ENCODE assay signal across 1 cellular context in the genomic region with DNA sequence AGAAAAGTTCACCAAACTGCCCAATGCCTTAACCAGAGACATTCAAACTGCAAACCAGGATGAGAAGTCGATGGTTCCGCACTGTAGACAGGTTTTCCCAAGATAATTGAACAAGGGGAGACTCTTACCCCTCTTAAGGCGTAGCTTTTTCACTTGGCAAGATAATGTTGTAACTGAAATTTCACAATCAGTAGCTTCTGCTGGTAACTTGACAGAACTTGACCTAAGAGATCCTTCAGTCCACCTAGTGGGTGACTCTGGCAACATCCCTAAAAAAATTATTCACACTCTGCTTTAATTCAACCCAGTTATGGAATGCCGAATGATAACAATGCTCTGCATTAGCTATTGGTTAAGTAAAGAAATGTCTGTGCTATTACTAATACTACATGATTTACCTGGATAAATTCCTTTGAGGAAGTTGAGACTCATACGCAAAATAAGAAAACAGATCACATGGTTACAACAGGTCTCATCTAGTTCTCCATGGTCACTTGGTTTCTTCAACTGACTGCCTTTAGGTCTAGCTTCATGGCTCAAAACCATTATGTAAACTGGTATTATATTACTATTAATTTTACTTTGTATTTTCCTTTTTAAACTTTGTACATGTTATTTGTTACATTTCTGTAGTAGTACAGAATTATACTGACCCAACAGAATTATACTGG.
TF ChIP-seq lines count a peak whose summit lies in the region.

No MANE protein-coding gene starts in this region.

TF ChIP-seq in K562, 482 proteins besides CTCF, POLR2A, EP300 and RAD21 (continued from another document and continues in another):
- TF ChIP-seq, protein P1, sequence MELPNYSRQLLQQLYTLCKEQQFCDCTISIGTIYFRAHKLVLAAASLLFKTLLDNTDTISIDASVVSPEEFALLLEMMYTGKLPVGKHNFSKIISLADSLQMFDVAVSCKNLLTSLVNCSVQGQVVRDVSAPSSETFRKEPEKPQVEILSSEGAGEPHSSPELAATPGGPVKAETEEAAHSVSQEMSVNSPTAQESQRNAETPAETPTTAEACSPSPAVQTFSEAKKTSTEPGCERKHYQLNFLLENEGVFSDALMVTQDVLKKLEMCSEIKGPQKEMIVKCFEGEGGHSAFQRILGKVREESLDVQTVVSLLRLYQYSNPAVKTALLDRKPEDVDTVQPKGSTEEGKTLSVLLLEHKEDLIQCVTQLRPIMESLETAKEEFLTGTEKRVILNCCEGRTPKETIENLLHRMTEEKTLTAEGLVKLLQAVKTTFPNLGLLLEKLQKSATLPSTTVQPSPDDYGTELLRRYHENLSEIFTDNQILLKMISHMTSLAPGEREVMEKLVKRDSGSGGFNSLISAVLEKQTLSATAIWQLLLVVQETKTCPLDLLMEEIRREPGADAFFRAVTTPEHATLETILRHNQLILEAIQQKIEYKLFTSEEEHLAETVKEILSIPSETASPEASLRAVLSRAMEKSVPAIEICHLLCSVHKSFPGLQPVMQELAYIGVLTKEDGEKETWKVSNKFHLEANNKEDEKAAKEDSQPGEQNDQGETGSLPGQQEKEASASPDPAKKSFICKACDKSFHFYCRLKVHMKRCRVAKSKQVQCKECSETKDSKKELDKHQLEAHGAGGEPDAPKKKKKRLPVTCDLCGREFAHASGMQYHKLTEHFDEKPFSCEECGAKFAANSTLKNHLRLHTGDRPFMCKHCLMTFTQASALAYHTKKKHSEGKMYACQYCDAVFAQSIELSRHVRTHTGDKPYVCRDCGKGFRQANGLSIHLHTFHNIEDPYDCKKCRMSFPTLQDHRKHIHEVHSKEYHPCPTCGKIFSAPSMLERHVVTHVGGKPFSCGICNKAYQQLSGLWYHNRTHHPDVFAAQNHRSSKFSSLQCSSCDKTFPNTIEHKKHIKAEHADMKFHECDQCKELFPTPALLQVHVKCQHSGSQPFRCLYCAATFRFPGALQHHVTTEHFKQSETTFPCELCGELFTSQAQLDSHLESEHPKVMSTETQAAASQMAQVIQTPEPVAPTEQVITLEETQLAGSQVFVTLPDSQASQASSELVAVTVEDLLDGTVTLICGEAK (IDR thresholded peaks at IDR 0.05) = no peak
- TF ChIP-seq, protein P1 (CRISPR knock-in tag; IDR thresholded peaks at IDR 0.05) = no peak
- TF ChIP-seq MAFK (IDR thresholded peaks at IDR 0.05; ENCODE audit: low read length) = no peak
- TF ChIP-seq ZFX (CRISPR knock-in tag; IDR thresholded peaks at IDR 0.05) = no peak
- TF ChIP-seq, protein P2, sequence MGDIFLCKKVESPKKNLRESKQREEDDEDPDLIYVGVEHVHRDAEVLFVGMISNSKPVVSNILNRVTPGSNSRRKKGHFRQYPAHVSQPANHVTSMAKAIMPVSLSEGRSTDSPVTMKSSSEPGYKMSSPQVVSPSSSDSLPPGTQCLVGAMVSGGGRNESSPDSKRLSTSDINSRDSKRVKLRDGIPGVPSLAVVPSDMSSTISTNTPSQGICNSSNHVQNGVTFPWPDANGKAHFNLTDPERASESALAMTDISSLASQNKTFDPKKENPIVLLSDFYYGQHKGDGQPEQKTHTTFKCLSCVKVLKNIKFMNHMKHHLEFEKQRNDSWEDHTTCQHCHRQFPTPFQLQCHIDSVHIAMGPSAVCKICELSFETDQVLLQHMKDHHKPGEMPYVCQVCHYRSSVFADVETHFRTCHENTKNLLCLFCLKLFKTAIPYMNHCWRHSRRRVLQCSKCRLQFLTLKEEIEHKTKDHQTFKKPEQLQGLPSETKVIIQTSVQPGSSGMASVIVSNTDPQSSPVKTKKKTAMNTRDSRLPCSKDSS (IDR thresholded peaks at IDR 0.05; ENCODE audit: low read depth, partially characterized antibody) = no peak
- TF ChIP-seq, protein P3, sequence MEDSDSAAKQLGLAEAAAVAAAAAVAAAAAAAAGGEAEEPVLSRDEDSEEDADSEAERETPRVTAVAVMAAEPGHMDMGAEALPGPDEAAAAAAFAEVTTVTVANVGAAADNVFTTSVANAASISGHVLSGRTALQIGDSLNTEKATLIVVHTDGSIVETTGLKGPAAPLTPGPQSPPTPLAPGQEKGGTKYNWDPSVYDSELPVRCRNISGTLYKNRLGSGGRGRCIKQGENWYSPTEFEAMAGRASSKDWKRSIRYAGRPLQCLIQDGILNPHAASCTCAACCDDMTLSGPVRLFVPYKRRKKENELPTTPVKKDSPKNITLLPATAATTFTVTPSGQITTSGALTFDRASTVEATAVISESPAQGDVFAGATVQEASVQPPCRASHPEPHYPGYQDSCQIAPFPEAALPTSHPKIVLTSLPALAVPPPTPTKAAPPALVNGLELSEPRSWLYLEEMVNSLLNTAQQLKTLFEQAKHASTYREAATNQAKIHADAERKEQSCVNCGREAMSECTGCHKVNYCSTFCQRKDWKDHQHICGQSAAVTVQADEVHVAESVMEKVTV (CRISPR knock-in tag; IDR thresholded peaks at IDR 0.05) = peak; percentile 37; the same call in 1 of the 2 replicates
- no peak for TF ChIP-seq ZNF780A (CRISPR knock-in tag; IDR thresholded peaks at IDR 0.05)
- no peak for TF ChIP-seq SRSF3 (IDR thresholded peaks at IDR 0.05; ENCODE audit: insufficient read depth, low read length)
- TF ChIP-seq, protein P4, sequence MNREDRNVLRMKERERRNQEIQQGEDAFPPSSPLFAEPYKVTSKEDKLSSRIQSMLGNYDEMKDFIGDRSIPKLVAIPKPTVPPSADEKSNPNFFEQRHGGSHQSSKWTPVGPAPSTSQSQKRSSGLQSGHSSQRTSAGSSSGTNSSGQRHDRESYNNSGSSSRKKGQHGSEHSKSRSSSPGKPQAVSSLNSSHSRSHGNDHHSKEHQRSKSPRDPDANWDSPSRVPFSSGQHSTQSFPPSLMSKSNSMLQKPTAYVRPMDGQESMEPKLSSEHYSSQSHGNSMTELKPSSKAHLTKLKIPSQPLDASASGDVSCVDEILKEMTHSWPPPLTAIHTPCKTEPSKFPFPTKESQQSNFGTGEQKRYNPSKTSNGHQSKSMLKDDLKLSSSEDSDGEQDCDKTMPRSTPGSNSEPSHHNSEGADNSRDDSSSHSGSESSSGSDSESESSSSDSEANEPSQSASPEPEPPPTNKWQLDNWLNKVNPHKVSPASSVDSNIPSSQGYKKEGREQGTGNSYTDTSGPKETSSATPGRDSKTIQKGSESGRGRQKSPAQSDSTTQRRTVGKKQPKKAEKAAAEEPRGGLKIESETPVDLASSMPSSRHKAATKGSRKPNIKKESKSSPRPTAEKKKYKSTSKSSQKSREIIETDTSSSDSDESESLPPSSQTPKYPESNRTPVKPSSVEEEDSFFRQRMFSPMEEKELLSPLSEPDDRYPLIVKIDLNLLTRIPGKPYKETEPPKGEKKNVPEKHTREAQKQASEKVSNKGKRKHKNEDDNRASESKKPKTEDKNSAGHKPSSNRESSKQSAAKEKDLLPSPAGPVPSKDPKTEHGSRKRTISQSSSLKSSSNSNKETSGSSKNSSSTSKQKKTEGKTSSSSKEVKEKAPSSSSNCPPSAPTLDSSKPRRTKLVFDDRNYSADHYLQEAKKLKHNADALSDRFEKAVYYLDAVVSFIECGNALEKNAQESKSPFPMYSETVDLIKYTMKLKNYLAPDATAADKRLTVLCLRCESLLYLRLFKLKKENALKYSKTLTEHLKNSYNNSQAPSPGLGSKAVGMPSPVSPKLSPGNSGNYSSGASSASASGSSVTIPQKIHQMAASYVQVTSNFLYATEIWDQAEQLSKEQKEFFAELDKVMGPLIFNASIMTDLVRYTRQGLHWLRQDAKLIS (CRISPR knock-in tag; IDR thresholded peaks at IDR 0.05) = no peak
- TF ChIP-seq, protein P5, sequence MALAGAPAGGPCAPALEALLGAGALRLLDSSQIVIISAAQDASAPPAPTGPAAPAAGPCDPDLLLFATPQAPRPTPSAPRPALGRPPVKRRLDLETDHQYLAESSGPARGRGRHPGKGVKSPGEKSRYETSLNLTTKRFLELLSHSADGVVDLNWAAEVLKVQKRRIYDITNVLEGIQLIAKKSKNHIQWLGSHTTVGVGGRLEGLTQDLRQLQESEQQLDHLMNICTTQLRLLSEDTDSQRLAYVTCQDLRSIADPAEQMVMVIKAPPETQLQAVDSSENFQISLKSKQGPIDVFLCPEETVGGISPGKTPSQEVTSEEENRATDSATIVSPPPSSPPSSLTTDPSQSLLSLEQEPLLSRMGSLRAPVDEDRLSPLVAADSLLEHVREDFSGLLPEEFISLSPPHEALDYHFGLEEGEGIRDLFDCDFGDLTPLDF (CRISPR knock-in tag; IDR thresholded peaks at IDR 0.05) = no peak
- no peak for TF ChIP-seq CCAR2 (IDR thresholded peaks at IDR 0.05; ENCODE audit: low read depth, low read length)
- no peak for TF ChIP-seq MTF1 (CRISPR knock-in tag; IDR thresholded peaks at IDR 0.05; ENCODE audit: borderline replicate concordance)
- TF ChIP-seq ZNF124 (CRISPR knock-in tag; IDR thresholded peaks at IDR 0.05) = no peak
- no peak for TF ChIP-seq POLR3A (IDR thresholded peaks at IDR 0.05; ENCODE audit: borderline replicate concordance, extremely low read depth, insufficient read depth, insufficient read length)
- TF ChIP-seq GATAD2B (IDR thresholded peaks at IDR 0.05; ENCODE audit: borderline replicate concordance) = 0 out of 2 replicates have a peak, but pooled peaks have one; percentile 28
- TF ChIP-seq, protein P6, sequence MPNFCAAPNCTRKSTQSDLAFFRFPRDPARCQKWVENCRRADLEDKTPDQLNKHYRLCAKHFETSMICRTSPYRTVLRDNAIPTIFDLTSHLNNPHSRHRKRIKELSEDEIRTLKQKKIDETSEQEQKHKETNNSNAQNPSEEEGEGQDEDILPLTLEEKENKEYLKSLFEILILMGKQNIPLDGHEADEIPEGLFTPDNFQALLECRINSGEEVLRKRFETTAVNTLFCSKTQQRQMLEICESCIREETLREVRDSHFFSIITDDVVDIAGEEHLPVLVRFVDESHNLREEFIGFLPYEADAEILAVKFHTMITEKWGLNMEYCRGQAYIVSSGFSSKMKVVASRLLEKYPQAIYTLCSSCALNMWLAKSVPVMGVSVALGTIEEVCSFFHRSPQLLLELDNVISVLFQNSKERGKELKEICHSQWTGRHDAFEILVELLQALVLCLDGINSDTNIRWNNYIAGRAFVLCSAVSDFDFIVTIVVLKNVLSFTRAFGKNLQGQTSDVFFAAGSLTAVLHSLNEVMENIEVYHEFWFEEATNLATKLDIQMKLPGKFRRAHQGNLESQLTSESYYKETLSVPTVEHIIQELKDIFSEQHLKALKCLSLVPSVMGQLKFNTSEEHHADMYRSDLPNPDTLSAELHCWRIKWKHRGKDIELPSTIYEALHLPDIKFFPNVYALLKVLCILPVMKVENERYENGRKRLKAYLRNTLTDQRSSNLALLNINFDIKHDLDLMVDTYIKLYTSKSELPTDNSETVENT (CRISPR knock-in tag; IDR thresholded peaks at IDR 0.05) = no peak
- no peak for TF ChIP-seq JUNB (CRISPR knock-in tag; conservative IDR thresholded peaks at IDR 0.05)
- TF ChIP-seq FOXM1 (IDR thresholded peaks at IDR 0.05; ENCODE audit: low read depth) = no peak
- TF ChIP-seq FOXM1 (CRISPR knock-in tag; IDR thresholded peaks at IDR 0.05; ENCODE audit: low read depth) = no peak
- TF ChIP-seq, protein P7, sequence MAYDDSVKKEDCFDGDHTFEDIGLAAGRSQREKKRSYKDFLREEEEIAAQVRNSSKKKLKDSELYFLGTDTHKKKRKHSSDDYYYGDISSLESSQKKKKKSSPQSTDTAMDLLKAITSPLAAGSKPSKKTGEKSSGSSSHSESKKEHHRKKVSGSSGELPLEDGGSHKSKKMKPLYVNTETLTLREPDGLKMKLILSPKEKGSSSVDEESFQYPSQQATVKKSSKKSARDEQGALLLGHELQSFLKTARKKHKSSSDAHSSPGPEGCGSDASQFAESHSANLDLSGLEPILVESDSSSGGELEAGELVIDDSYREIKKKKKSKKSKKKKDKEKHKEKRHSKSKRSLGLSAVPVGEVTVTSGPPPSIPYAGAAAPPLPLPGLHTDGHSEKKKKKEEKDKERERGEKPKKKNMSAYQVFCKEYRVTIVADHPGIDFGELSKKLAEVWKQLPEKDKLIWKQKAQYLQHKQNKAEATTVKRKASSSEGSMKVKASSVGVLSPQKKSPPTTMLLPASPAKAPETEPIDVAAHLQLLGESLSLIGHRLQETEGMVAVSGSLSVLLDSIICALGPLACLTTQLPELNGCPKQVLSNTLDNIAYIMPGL (CRISPR knock-in tag; IDR thresholded peaks at IDR 0.05) = no peak
- TF ChIP-seq NR4A1 (CRISPR knock-in tag; IDR thresholded peaks at IDR 0.05) = no peak
- TF ChIP-seq NR4A1 (tag; IDR thresholded peaks at IDR 0.05) = no peak
- TF ChIP-seq NCOA1 (IDR thresholded peaks at IDR 0.05; ENCODE audit: low read depth) = no peak
- TF ChIP-seq, protein P8, sequence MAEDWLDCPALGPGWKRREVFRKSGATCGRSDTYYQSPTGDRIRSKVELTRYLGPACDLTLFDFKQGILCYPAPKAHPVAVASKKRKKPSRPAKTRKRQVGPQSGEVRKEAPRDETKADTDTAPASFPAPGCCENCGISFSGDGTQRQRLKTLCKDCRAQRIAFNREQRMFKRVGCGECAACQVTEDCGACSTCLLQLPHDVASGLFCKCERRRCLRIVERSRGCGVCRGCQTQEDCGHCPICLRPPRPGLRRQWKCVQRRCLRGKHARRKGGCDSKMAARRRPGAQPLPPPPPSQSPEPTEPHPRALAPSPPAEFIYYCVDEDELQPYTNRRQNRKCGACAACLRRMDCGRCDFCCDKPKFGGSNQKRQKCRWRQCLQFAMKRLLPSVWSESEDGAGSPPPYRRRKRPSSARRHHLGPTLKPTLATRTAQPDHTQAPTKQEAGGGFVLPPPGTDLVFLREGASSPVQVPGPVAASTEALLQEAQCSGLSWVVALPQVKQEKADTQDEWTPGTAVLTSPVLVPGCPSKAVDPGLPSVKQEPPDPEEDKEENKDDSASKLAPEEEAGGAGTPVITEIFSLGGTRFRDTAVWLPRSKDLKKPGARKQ (CRISPR knock-in tag; IDR thresholded peaks at IDR 0.05) = no peak
- TF ChIP-seq, protein P9, sequence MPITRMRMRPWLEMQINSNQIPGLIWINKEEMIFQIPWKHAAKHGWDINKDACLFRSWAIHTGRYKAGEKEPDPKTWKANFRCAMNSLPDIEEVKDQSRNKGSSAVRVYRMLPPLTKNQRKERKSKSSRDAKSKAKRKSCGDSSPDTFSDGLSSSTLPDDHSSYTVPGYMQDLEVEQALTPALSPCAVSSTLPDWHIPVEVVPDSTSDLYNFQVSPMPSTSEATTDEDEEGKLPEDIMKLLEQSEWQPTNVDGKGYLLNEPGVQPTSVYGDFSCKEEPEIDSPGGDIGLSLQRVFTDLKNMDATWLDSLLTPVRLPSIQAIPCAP (CRISPR knock-in tag; IDR thresholded peaks at IDR 0.05; ENCODE audit: borderline replicate concordance) = no peak
